In the genomic region with DNA sequence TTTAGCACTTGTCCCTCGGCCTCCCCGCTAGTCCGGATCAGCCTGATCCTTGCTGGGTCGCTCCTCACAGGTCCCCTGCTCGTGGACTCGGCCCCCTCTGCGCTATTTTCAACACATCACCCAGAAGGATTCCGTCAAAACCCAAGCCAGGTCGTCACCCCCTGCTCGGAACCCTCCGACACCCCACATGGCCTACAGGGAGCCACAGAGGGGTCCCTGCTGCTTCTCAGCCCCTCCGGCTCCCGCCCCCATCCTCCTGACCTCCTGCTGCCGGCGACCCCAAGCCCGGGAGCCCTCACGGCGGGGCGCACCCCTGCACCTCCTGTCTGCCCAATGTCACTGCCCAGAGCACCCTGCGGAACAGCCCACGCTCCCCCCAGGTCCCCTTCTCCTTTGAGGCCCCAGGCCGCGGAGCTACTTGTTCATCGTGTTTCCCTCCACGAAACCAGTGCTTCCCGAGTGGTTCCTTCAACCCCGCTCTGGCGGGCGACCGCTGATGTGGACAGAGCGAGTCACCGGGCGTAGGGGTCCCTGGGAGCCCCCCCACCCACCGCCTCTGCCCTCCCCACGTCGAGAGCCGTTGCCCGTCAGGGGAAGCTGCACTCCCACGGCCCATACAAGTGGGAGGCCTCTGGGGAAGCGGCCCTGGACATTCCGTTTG, we compare ENCODE assay signal across 1 cellular context.
TF ChIP-seq lines count a peak whose summit lies in the region.

No MANE protein-coding gene starts in this region.

TF ChIP-seq in SK-N-SH, 30 proteins besides CTCF, POLR2A, EP300 and RAD21 (continued from another document):
- TF ChIP-seq, protein P1, sequence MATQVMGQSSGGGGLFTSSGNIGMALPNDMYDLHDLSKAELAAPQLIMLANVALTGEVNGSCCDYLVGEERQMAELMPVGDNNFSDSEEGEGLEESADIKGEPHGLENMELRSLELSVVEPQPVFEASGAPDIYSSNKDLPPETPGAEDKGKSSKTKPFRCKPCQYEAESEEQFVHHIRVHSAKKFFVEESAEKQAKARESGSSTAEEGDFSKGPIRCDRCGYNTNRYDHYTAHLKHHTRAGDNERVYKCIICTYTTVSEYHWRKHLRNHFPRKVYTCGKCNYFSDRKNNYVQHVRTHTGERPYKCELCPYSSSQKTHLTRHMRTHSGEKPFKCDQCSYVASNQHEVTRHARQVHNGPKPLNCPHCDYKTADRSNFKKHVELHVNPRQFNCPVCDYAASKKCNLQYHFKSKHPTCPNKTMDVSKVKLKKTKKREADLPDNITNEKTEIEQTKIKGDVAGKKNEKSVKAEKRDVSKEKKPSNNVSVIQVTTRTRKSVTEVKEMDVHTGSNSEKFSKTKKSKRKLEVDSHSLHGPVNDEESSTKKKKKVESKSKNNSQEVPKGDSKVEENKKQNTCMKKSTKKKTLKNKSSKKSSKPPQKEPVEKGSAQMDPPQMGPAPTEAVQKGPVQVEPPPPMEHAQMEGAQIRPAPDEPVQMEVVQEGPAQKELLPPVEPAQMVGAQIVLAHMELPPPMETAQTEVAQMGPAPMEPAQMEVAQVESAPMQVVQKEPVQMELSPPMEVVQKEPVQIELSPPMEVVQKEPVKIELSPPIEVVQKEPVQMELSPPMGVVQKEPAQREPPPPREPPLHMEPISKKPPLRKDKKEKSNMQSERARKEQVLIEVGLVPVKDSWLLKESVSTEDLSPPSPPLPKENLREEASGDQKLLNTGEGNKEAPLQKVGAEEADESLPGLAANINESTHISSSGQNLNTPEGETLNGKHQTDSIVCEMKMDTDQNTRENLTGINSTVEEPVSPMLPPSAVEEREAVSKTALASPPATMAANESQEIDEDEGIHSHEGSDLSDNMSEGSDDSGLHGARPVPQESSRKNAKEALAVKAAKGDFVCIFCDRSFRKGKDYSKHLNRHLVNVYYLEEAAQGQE (IDR thresholded peaks at IDR 0.05; ENCODE audit: low read depth, low read length): no peak
- TF ChIP-seq JUND (IDR thresholded peaks at IDR 0.05) (no peak), EZH2phosphoT487 (IDR thresholded peaks at IDR 0.05; ENCODE audit: borderline replicate concordance, low read depth) (no peak)
- TF ChIP-seq, protein P2, sequence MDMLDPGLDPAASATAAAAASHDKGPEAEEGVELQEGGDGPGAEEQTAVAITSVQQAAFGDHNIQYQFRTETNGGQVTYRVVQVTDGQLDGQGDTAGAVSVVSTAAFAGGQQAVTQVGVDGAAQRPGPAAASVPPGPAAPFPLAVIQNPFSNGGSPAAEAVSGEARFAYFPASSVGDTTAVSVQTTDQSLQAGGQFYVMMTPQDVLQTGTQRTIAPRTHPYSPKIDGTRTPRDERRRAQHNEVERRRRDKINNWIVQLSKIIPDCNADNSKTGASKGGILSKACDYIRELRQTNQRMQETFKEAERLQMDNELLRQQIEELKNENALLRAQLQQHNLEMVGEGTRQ (IDR thresholded peaks at IDR 0.05; ENCODE audit: borderline replicate concordance, low read depth, low read length): no peak
